ENCODE assay signal across 11 cellular contexts in genomic region chr1:193569696-193570269, GRCh38.
DNase-seq lines count a peak whose midpoint lies in the region; ATAC-seq, FAIRE-seq and TF ChIP-seq lines count a peak whose summit lies in the region.
"Had no signal": no experiment of that assay in that cellular context is flagged by ENCODE, and none has a peak within 500 bp of the region (broad histone marks: within the 10 kb centered on the region; RNA-seq: fewer than 3 reads in every experiment).

No MANE protein-coding gene starts in this region.

- H3K27me3 ChIP-seq in astrocyte (ENCODE audit: insufficient read depth, low read length) (no peaks in the 10 kb centered on the region), ascending aorta (no peaks in the 10 kb centered on the region)

- H3K4me1 ChIP-seq in astrocyte (ENCODE audit: insufficient read depth, low read length) (no peaks in the 10 kb centered on the region), ascending aorta (no peaks in the 10 kb centered on the region)

- DNase-seq in astrocyte (ENCODE audit: low read depth) (peak; percentile 92), non-pigmented ciliary epithelial cell (ENCODE audit: low read depth) (peak; percentile 79), NCI-H146 treated with DMSO at 0.1 percent for 48 hours (lab: John Stamatoyannopoulos, UW; ENCODE audit: unreplicated experiment) (no peak), NCI-H2227 treated with DMSO at 0.1 percent for 48 hours (lab: John Stamatoyannopoulos, UW) (no peak), ascending aorta (ENCODE audit: low spot score in 2 of 2) (no peak), left lobe of liver (ENCODE audit: low spot score) (no peak)
- DNase-seq: activated CD4-positive, alpha-beta T cell treated with anti-CD3 and anti-CD28 coated beads, Interleukin-2, amount 50 U/mL, for 4 hours; NCI-H2171; stimulated activated CD4-positive, alpha-beta T cell treated with anti-CD3 and anti-CD28 coated beads, Interleukin-2, amount 100 ng/mL, for 48 hours had no signal

- H4K20me1 ChIP-seq in astrocyte (ENCODE audit: insufficient read depth, low read length): no peaks in the 10 kb centered on the region

- ATAC-seq in GM18870 (IDR thresholded peaks at IDR 0.05; ENCODE audit: unreplicated experiment) (peak; percentile 70), HG03354 (IDR thresholded peaks at IDR 0.05; ENCODE audit: poor library complexity, severe bottlenecking, unreplicated experiment) (peak; percentile 88), left lobe of liver (no peak)

- no peaks in the 10 kb centered on the region for H3K9me3 ChIP-seq in astrocyte (ENCODE audit: insufficient read depth, low read depth, low read length)
- no peaks in the 10 kb centered on the region for H3K9me3 ChIP-seq in ascending aorta

- peaks cover 12% of the 10 kb centered on the region for H3K9me3 Mint-ChIP-seq in astrocyte (ENCODE audit: unreplicated experiment)

- intact Hi-C loops in ascending aorta (cut with DNase I): no loop called here

- H3K4me2 ChIP-seq in astrocyte (ENCODE audit: low read length): peak overlapping the region; percentile 53

- H3K4me3 ChIP-seq in astrocyte (ENCODE audit: insufficient read depth, low read depth, low read length) (no peak overlapping the region), ascending aorta (no peak overlapping the region)

- no peaks in the 10 kb centered on the region for H3K36me3 Mint-ChIP-seq in astrocyte (ENCODE audit: low read depth, unreplicated experiment)

- no peaks in the 10 kb centered on the region for H3K36me3 ChIP-seq in astrocyte (ENCODE audit: insufficient read depth, low read length)
- no peaks in the 10 kb centered on the region for H3K36me3 ChIP-seq in ascending aorta

- H2AFZ ChIP-seq in astrocyte (ENCODE audit: low read depth, low read length): no peak overlapping the region

- no peaks in the 10 kb centered on the region for H3K27me3 Mint-ChIP-seq in astrocyte (ENCODE audit: low read depth, unreplicated experiment)

- no peaks in the 10 kb centered on the region for H3K79me2 ChIP-seq in astrocyte (ENCODE audit: insufficient read depth, low read length)

- no peak for FAIRE-seq in astrocyte (lab: Jason Lieb, UNC)

- H3K9ac ChIP-seq in astrocyte (ENCODE audit: low read length): peak overlapping the region; percentile 24

- peak overlapping the region; percentile 79 for H3K27ac ChIP-seq in astrocyte (ENCODE audit: low read depth, low read length)
- H3K27ac ChIP-seq in ascending aorta: no peak overlapping the region

- no peak overlapping the region for H3K4me3 Mint-ChIP-seq in astrocyte (ENCODE audit: unreplicated experiment)

- TF ChIP-seq CTCF in astrocyte (IDR thresholded peaks at IDR 0.05; ENCODE audit: insufficient read depth, low read depth, low read length): no peak
- TF ChIP-seq CTCF in ascending aorta (IDR thresholded peaks at IDR 0.05): no peak

- H3K27ac Mint-ChIP-seq in astrocyte (ENCODE audit: unreplicated experiment): peak overlapping the region; percentile 92

- peaks cover 28% of the 10 kb centered on the region for H3K4me1 Mint-ChIP-seq in astrocyte (ENCODE audit: low read depth, unreplicated experiment)

Comparison
In these comparisons a context has a peak if more than half of its experiments do, and no peak if none do; other contexts are left out.
1. DNase-seq: peak in astrocyte (single experiment) and non-pigmented ciliary epithelial cell (single experiment); none in NCI-H146 treated with DMSO at 0.1 percent for 48 hours (single experiment), NCI-H2227 treated with DMSO at 0.1 percent for 48 hours (single experiment), ascending aorta (0 of 2) and left lobe of liver (single experiment).